Comparison of ENCODE assay signal across 10 cellular contexts in the genomic region with DNA sequence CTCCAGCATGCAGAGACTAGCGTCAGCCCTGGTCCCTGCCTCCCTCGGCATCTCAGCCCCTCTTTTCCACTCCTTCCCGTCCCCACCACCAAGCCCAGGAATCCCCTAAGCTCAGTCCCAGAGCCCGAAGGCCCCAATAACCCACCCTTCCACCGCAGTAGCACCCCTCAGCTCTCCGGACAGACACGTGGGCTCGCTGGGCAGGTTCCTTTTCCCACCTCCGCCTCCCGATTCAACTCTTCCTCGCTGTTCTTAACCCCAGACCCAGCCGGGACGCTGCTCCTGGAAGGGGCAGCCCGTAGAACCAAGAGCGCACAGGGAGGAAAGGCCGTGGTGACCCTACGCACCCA. TPM values are rescaled to one million over a fixed set of nuclear protein-coding genes. Genes with fewer than 3 reads are reported as not detected.
A peak's percentile ranks its signal among the peaks of the same experiment; 100 is the strongest.
DNase-seq lines count a peak whose midpoint lies in the region; ATAC-seq and TF ChIP-seq lines count a peak whose summit lies in the region.
"Had no signal": no experiment of that assay in that cellular context is flagged by ENCODE, and none has a peak within 500 bp of the region (broad histone marks: within the 10 kb centered on the region; RNA-seq: fewer than 3 reads in every experiment).

No MANE protein-coding gene starts in this region.

- intact Hi-C loops in left lung (cut with DNase I) = loop anchor here in 1 of 2 donors (5.0 to 10.0 kb wide), 3 partner anchors 65 to 245 kb away; a partner anchor contains a TSS

- H3K4me1 ChIP-seq in left lung (peaks cover 29 to 40% of the 10 kb centered on the region in 2 donors), skeletal muscle tissue (ENCODE audit: control insufficient read depth in 3 of 3, insufficient read depth in 3 of 3, low read length in 3 of 3) (peaks cover 25 to 31% (median 29%) of the 10 kb centered on the region in 3 donors)

- H3K27me3 ChIP-seq in WERI-Rb-1 (ENCODE audit: insufficient read depth, low read depth, severe bottlenecking) (peaks cover 63% of the 10 kb centered on the region), left lung (peaks cover 69 to 100% of the 10 kb centered on the region in 2 donors), skeletal muscle tissue (ENCODE audit: control insufficient read depth in 3 of 3, insufficient read depth in 3 of 3, low read length in 3 of 3) (peaks cover 78 to 81% (median 79%) of the 10 kb centered on the region in 3 donors)

- peak; percentile 39 for DNase-seq in GM13977 (ENCODE audit: low spot score)
- no peak for DNase-seq in WERI-Rb-1
- no peak for DNase-seq in left lung
- no peak for DNase-seq in NCI-H1105 (lab: John Stamatoyannopoulos, UW)
- no peak for DNase-seq in T-helper 2 cell
- no peak for DNase-seq in NCI-H345 treated with DMSO at 0.1 percent for 48 hours (lab: John Stamatoyannopoulos, UW; ENCODE audit: unreplicated experiment)
- DNase-seq: T-helper 1 cell had no signal

- TF ChIP-seq CTCF in GM13977 (IDR thresholded peaks at IDR 0.05; ENCODE audit: extremely low read depth, insufficient read depth, missing control alignments) (no peak), WERI-Rb-1 (IDR thresholded peaks at IDR 0.05; ENCODE audit: low read depth, low read length) (no peak), left lung (IDR thresholded peaks at IDR 0.05) (no peak)

- H3K36me3 ChIP-seq in WERI-Rb-1 = no peaks in the 10 kb centered on the region
- no peaks in the 10 kb centered on the region for H3K36me3 ChIP-seq in left lung
- H3K36me3 ChIP-seq in skeletal muscle tissue (ENCODE audit: control insufficient read depth in 3 of 3, insufficient read depth in 3 of 3, low read length in 3 of 3) = no peaks in the 10 kb centered on the region

- H3K9me3 ChIP-seq in WERI-Rb-1 (ENCODE audit: severe bottlenecking) = peaks cover 3% of the 10 kb centered on the region
- H3K9me3 ChIP-seq in left lung = no peaks in the 10 kb centered on the region
- no peaks in the 10 kb centered on the region for H3K9me3 ChIP-seq in skeletal muscle tissue (ENCODE audit: control insufficient read depth in 3 of 3, low read length in 3 of 3)

- H3K4me3 ChIP-seq in WERI-Rb-1 (ENCODE audit: low read depth, low read length) (peak overlapping the region; percentile 33), left lung (peak overlapping the region; percentile 17 to 34), skeletal muscle tissue (ENCODE audit: low read length in 3 of 3) (peak overlapping the region in 2 of 3 donors; percentile 40 to 45)

- peak overlapping the region in 2 of 3 donors; percentile 14 to 50 for H3K9ac ChIP-seq in skeletal muscle tissue (ENCODE audit: low read depth in 1 of 3, low read length in 3 of 3)

- in situ Hi-C loops in GM13977 (cut with MboI; ENCODE audit: low pct_unique_long_range_greater_than_20kb, low sequenced_read_pairs, unreplicated experiment) = no loop called here

- H3K27ac ChIP-seq in WERI-Rb-1 (no peak overlapping the region), left lung (no peak overlapping the region), skeletal muscle tissue (ENCODE audit: low read depth, low read length) (no peak overlapping the region)

- ATAC-seq in left lung (peak; percentile 2), GM18861 (IDR thresholded peaks at IDR 0.05; ENCODE audit: unreplicated experiment) (no peak)
- ATAC-seq: activated CD8-positive, alpha-beta T cell treated with anti-CD3 and anti-CD28 coated beads for 36 hours had no signal

RNA-seq across cellular contexts. Expression of a gene that starts 1.4 kb away (rescaled TPM):
- total RNA-seq in left lung = 1 to 10 TPM; 1.0 to 1.7 TPM
- not detected for total RNA-seq in skeletal muscle tissue
- total RNA-seq: activated CD8-positive, alpha-beta T cell treated with anti-CD3 and anti-CD28 coated beads for 36 hours had no signal

RNA-seq across cellular contexts. Expression of a gene that starts 18.0 kb away (rescaled TPM):
- 1 to 10 TPM in 1 of 2 donors, not detected in 1; 4.3 TPM for total RNA-seq in left lung
- not detected for total RNA-seq in skeletal muscle tissue
- total RNA-seq: activated CD8-positive, alpha-beta T cell treated with anti-CD3 and anti-CD28 coated beads for 36 hours had no signal
